Comparison of ENCODE assay signal across 15 cellular contexts in the genomic region with DNA sequence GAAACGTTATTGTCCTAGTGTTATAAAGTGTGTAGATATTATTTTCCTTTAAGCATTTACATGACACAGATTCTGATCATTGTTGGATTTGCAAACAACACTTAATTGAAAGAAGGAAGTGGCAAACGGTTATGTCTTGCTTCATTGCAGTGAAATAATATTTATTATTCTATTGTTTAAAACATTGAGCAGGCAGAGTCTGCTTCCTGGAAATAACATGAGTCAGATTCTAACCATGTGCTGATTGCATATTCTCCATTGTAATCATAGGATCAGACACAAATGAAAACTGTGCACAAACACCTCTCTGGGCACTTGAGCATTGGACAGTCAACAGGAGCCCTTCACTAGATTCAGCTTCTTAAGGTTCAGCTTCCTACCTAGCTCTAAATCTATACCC. TPM values are rescaled to one million over a fixed set of nuclear protein-coding genes. Genes with fewer than 3 reads are reported as not detected.
A peak's percentile ranks its signal among the peaks of the same experiment; 100 is the strongest.
DNase-seq lines count a peak whose midpoint lies in the region; ATAC-seq and TF ChIP-seq lines count a peak whose summit lies in the region.
"Had no signal": no experiment of that assay in that cellular context is flagged by ENCODE, and none has a peak within 500 bp of the region (broad histone marks: within the 10 kb centered on the region; RNA-seq: fewer than 3 reads in every experiment).

No MANE protein-coding gene starts in this region.

- intact Hi-C loops in CD14-positive monocyte (cut with micrococcal nuclease) = loop anchor here in 1 of 2 donors (10.0 kb wide), 2 partner anchors 478 to 808 kb away; no protein-coding TSS in a partner anchor
- intact Hi-C loops in left lung (cut with DNase I) = no loop called here

- no peaks in the 10 kb centered on the region for H3K36me3 ChIP-seq in brain microvascular endothelial cell (replicated peaks)
- H3K36me3 ChIP-seq in left lung = no peaks in the 10 kb centered on the region
- H3K36me3 ChIP-seq in Peyer's patch = no peaks in the 10 kb centered on the region
- no peaks in the 10 kb centered on the region for H3K36me3 ChIP-seq in suprapubic skin
- H3K36me3 ChIP-seq: heart right ventricle had no signal

- no peak for TF ChIP-seq CTCF in CD14-positive monocyte (IDR thresholded peaks at IDR 0.05)
- TF ChIP-seq CTCF in brain microvascular endothelial cell (IDR thresholded peaks at IDR 0.05; ENCODE audit: low read depth, low read length, missing control alignments) = no peak
- TF ChIP-seq CTCF in left lung (IDR thresholded peaks at IDR 0.05) = no peak
- TF ChIP-seq CTCF in Peyer's patch (IDR thresholded peaks at IDR 0.05) = no peak
- no peak for TF ChIP-seq CTCF in suprapubic skin (IDR thresholded peaks at IDR 0.05)

- H3K9me3 ChIP-seq in left lung = no peaks in the 10 kb centered on the region
- no peaks in the 10 kb centered on the region for H3K9me3 ChIP-seq in Peyer's patch
- no peaks in the 10 kb centered on the region for H3K9me3 ChIP-seq in suprapubic skin
- H3K9me3 ChIP-seq: heart right ventricle had no signal

- H3K27ac ChIP-seq in brain microvascular endothelial cell (peak overlapping the region; percentile 41), left lung (peak overlapping the region; percentile 28 to 86), Peyer's patch (no peak overlapping the region), suprapubic skin (no peak overlapping the region)

- no peaks in the 10 kb centered on the region for H3K27me3 Mint-ChIP-seq in CD14-positive monocyte (ENCODE audit: low read depth in 3 of 3)
- H3K27me3 Mint-ChIP-seq: CD8-positive, alpha-beta memory T cell had no signal

- H3K27me3 ChIP-seq in brain microvascular endothelial cell (replicated peaks) (no peaks in the 10 kb centered on the region), left lung (no peaks in the 10 kb centered on the region), Peyer's patch (no peaks in the 10 kb centered on the region), suprapubic skin (no peaks in the 10 kb centered on the region)
- H3K27me3 ChIP-seq: heart right ventricle had no signal

- peaks cover 54% of the 10 kb centered on the region for H3K4me1 Mint-ChIP-seq in CD14-positive monocyte

- peak; percentile 47 for DNase-seq in CD14-positive monocyte (ENCODE audit: low spot score)
- DNase-seq in M059J (ENCODE audit: low read depth) = peak; percentile 42
- DNase-seq in brain microvascular endothelial cell = no peak
- DNase-seq in left lung = no peak
- no peak for DNase-seq in Peyer's patch
- no peak for DNase-seq in suprapubic skin (ENCODE audit: low spot score in 2 of 2)
- DNase-seq in NCI-H187 treated with DMSO at 0.1 percent for 48 hours (lab: John Stamatoyannopoulos, UW) = no peak
- DNase-seq: activated CD4-positive, CD25-positive, alpha-beta regulatory T cell treated with anti-CD3 and anti-CD28 coated beads, Interleukin-2, amount 50 U/mL, for 72 hours; CD8-positive, alpha-beta memory T cell; H7; heart right ventricle had no signal

- peaks cover 0 to 59% of the 10 kb centered on the region in 2 donors for H3K4me1 ChIP-seq in left lung
- no peaks in the 10 kb centered on the region for H3K4me1 ChIP-seq in Peyer's patch
- no peaks in the 10 kb centered on the region for H3K4me1 ChIP-seq in suprapubic skin

- 29% methylated on average over 2 of the region's 2 CpGs for WGBS in suprapubic skin

- in situ Hi-C loops in brain microvascular endothelial cell (cut with HindIII; ENCODE audit: low pct_ligation_motif_present, low sequenced_read_pairs) = no loop called here

- TF ChIP-seq POLR2A in Peyer's patch (IDR thresholded peaks at IDR 0.05) (no peak), suprapubic skin (IDR thresholded peaks at IDR 0.05) (no peak)

- no peak for TF ChIP-seq EP300 in suprapubic skin (IDR thresholded peaks at IDR 0.05)

- peak; percentile 72 for ATAC-seq in left lung
- no peak for ATAC-seq in HG03097 (IDR thresholded peaks at IDR 0.05; ENCODE audit: low FRiP score, unreplicated experiment)

- H3K9me3 Mint-ChIP-seq in CD14-positive monocyte = peaks cover 0 to 2% (median 0%) of the 10 kb centered on the region in 7 donors
- H3K9me3 Mint-ChIP-seq: activated T-helper 1 cell treated with anti-CD3 and anti-CD28 coated beads, Interleukin-12 subunit alpha, Interleukin-12 subunit beta, Interleukin-2, Interleukin-4 antibody, amounts not matched to agents 30 ng/mL and 10 ng/mL and 1 ng/mL, durations not matched to agents 14 hours and 24 hours and 36 hours; CD8-positive, alpha-beta memory T cell; central memory CD8-positive, alpha-beta T cell had no signal

- H3K4me3 Mint-ChIP-seq in CD14-positive monocyte = peak overlapping the region; percentile 72 to 91
- H3K4me3 Mint-ChIP-seq: activated T-helper 1 cell treated with anti-CD3 and anti-CD28 coated beads, Interleukin-12 subunit alpha, Interleukin-12 subunit beta, Interleukin-2, Interleukin-4 antibody, amounts not matched to agents 30 ng/mL and 10 ng/mL and 1 ng/mL, durations not matched to agents 14 hours and 24 hours and 36 hours; central memory CD8-positive, alpha-beta T cell had no signal

- H3K4me3 ChIP-seq in brain microvascular endothelial cell (ENCODE audit: low read depth, low read length) (no peak overlapping the region), left lung (no peak overlapping the region), Peyer's patch (no peak overlapping the region), suprapubic skin (no peak overlapping the region)
- H3K4me3 ChIP-seq: skin epidermis had no signal

- H3K36me3 Mint-ChIP-seq in CD14-positive monocyte = peaks cover 0 to 2% of the 10 kb centered on the region in 2 donors
- H3K36me3 Mint-ChIP-seq: CD8-positive, alpha-beta memory T cell had no signal

- peak overlapping the region; percentile 94 to 99 (median 96) for H3K27ac Mint-ChIP-seq in CD14-positive monocyte
- H3K27ac Mint-ChIP-seq: activated T-helper 1 cell treated with anti-CD3 and anti-CD28 coated beads, Interleukin-12 subunit alpha, Interleukin-12 subunit beta, Interleukin-2, Interleukin-4 antibody, amounts not matched to agents 30 ng/mL and 10 ng/mL and 1 ng/mL, durations not matched to agents 14 hours and 24 hours and 36 hours had no signal

RNA-seq across cellular contexts. Expression of gene USP25, which starts 46.8 kb away (rescaled TPM):
- 1 to 10 TPM; 7.2 to 9.6 TPM for polyA plus RNA-seq in CD14-positive monocyte
- total RNA-seq in M059J (2014; rRNA removed; shearing (Covaris generic)) = 13.4 and 23.2 TPM in 2 replicates
- 10 to 100 TPM; 47.5 to 51.9 TPM for total RNA-seq in left lung
- total RNA-seq in Peyer's patch = 10 to 100 TPM; 33.5 to 85.8 (median 53.2) TPM
- 10 to 100 TPM; 32.3 to 44.3 (median 33.4) TPM for total RNA-seq in suprapubic skin

Comparison
In these comparisons a context has a peak if more than half of its experiments do, and no peak if none do; other contexts are left out.
1. DNase-seq: peak in CD14-positive monocyte (single experiment) and M059J (single experiment); none in brain microvascular endothelial cell (single experiment), left lung (0 of 2), Peyer's patch (0 of 3), suprapubic skin (0 of 2) and NCI-H187 treated with DMSO at 0.1 percent for 48 hours (single experiment).
2. H3K27ac ChIP-seq: peak in brain microvascular endothelial cell (single experiment) and left lung (2 of 2); none in Peyer's patch (0 of 4) and suprapubic skin (single experiment).